8 cellular contexts compared by ENCODE assay signal in the genomic region with DNA sequence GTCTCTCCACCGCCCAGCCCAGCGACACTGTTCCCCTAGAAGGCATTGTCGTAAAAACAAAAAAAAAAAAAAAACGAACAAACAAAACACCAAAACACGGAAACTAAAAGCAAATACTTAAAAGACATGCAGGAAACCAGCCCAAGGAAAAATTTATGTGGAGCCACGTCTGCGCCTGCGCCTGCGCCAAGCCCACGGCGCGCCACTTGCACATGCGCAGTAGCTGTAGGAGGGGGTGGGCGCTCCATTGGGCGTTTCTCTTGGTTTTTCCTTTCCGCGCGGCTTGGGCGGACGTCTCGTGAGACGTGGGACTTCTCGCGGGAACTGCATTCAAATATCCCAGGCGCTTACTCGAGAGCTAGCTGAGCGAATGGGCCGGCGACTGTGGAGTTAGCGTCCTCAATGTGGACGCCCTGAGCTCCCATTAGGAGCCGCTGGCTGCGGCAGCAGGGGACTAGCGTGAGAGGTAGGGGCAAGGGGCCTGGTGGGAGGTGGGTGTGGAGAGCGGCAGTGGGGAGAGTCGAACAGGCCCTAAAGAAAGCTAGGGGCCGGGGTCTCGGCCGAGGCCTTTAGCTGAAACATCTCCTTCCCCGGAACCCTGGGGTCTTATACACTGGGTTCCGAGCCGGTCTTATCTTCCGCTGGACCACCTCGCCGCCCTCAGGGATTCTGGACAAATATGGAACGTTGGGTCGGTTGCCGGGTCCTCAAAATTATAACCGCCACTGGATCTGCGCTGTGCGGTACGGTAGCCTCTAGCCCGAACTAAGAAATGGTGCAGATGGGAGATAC. TPM values are rescaled to one million over a fixed set of nuclear protein-coding genes. Genes with fewer than 3 reads are reported as not detected.
DNase-seq lines count a peak whose midpoint lies in the region; ATAC-seq and TF ChIP-seq lines count a peak whose summit lies in the region.

A gene with protein sequence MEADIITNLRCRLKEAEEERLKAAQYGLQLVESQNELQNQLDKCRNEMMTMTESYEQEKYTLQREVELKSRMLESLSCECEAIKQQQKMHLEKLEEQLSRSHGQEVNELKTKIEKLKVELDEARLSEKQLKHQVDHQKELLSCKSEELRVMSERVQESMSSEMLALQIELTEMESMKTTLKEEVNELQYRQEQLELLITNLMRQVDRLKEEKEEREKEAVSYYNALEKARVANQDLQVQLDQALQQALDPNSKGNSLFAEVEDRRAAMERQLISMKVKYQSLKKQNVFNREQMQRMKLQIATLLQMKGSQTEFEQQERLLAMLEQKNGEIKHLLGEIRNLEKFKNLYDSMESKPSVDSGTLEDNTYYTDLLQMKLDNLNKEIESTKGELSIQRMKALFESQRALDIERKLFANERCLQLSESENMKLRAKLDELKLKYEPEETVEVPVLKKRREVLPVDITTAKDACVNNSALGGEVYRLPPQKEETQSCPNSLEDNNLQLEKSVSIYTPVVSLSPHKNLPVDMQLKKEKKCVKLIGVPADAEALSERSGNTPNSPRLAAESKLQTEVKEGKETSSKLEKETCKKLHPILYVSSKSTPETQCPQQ (plus strand): TSS at position 350 of the 792 bp plus-strand sequence. CDS start 4,644 bp downstream, outside the sequence.

- H3K4me1 ChIP-seq in right atrium auricular region (peaks cover 0 to 6% of the 10 kb centered on the region in 2 donors), psoas muscle (peaks cover 7% of the 10 kb centered on the region), uterus (no peaks in the 10 kb centered on the region)

- TF ChIP-seq CTCF in right atrium auricular region (IDR thresholded peaks at IDR 0.05) (peak in 1 of 2 donors; percentile 28), psoas muscle (IDR thresholded peaks at IDR 0.05) (no peak), uterus (IDR thresholded peaks at IDR 0.05) (peak in 1 of 4 experiments; percentile 8)

- H3K27me3 ChIP-seq in right atrium auricular region = no peaks in the 10 kb centered on the region
- H3K27me3 ChIP-seq in psoas muscle (ENCODE audit: insufficient read depth in 3 of 3, low read length in 2 of 3) = no peaks in the 10 kb centered on the region
- no peaks in the 10 kb centered on the region for H3K27me3 ChIP-seq in uterus

- H3K4me3 ChIP-seq in right atrium auricular region = peak within 1 kb of the TSS; percentile 79 to 85
- H3K4me3 ChIP-seq in psoas muscle = peak within 1 kb of the TSS; percentile 86
- peak within 1 kb of the TSS; percentile 59 to 82 for H3K4me3 ChIP-seq in uterus

- TF ChIP-seq POLR2A in uterus (IDR thresholded peaks at IDR 0.05) = peak; percentile 59 to 90

- H3K36me3 ChIP-seq in right atrium auricular region (no peaks in the 10 kb centered on the region), psoas muscle (ENCODE audit: insufficient read depth in 1 of 2, low read depth in 1 of 2) (peaks cover 3 to 5% of the 10 kb centered on the region in 2 donors), uterus (no peaks in the 10 kb centered on the region)

- WGBS in psoas muscle, 3 donors = 0 to 1% (median 0%) methylated on average over 52 to 53 of the region's 53 CpGs

- peak; percentile 81 to 90 for DNase-seq in NCI-H187 (lab: John Stamatoyannopoulos, UW)
- DNase-seq in T-helper 2 cell = peak; percentile 79 to 96 (median 89)
- DNase-seq in anterior cingulate cortex (lab: John Stamatoyannopoulos, UW) = peak; percentile 56 to 96 (median 89)
- peak; percentile 97 for DNase-seq in right atrium auricular region (ENCODE audit: low spot score)
- DNase-seq in psoas muscle = peak; percentile 92 to 96
- peak; percentile 96 to 97 for DNase-seq in uterus

- ATAC-seq in GM18498 (IDR thresholded peaks at IDR 0.05; ENCODE audit: unreplicated experiment) (peak; percentile 93), HG02938 (IDR thresholded peaks at IDR 0.05; ENCODE audit: unreplicated experiment) (peak; percentile 92), psoas muscle (peak; percentile 98 to 99 (median 98))

- no peaks in the 10 kb centered on the region for H3K9me3 ChIP-seq in right atrium auricular region
- no peaks in the 10 kb centered on the region for H3K9me3 ChIP-seq in psoas muscle
- H3K9me3 ChIP-seq in uterus = no peaks in the 10 kb centered on the region

- intact Hi-C loops in psoas muscle (cut with DNase I) (loop anchor here (5.0 to 10.0 kb wide), 3 partner anchors 596 to 1099 kb away; a partner anchor contains a TSS), uterus (cut with DNase I; ENCODE audit: low total_unique reads) (no loop called here)

- peak within 1 kb of the TSS; percentile 76 to 77 for H3K27ac ChIP-seq in right atrium auricular region
- H3K27ac ChIP-seq in psoas muscle = peak within 1 kb of the TSS; percentile 70
- H3K27ac ChIP-seq in uterus = peak within 1 kb of the TSS; percentile 76 to 84

RNA-seq across cellular contexts. Expression of the gene that starts here (rescaled TPM):
- 1 to 10 TPM; 3.4 to 8.9 TPM for total RNA-seq in right atrium auricular region
- 1 to 10 TPM; 1.7 to 2.9 (median 2.4) TPM for total RNA-seq in psoas muscle
- 1 to 10 TPM; 1.7 to 6.3 (median 4.4) TPM for polyA plus RNA-seq in psoas muscle
- 10 to 100 TPM in 3 of 4 donors, 1 to 10 TPM in 1; 1.5 to 30.2 (median 14.9) TPM for total RNA-seq in uterus

Comparison
In these comparisons a context has a peak if more than half of its experiments do, and no peak if none do; other contexts are left out.
1. Peak in every context shown above with its lines: DNase-seq, ATAC-seq, H3K4me3 ChIP-seq and H3K27ac ChIP-seq.